14 cellular contexts compared by ENCODE assay signal in genomic region chr3:194161181-194162045, GRCh38. TPM values are rescaled to one million over a fixed set of nuclear protein-coding genes. Genes with fewer than 3 reads are reported as not detected.
DNase-seq lines count a peak whose midpoint lies in the region; ATAC-seq, FAIRE-seq and TF ChIP-seq lines count a peak whose summit lies in the region.
"Had no signal": no experiment of that assay in that cellular context is flagged by ENCODE, and none has a peak within 500 bp of the region (broad histone marks: within the 10 kb centered on the region; RNA-seq: fewer than 3 reads in every experiment).

No MANE protein-coding gene starts in this region.

- intact Hi-C loops in pancreas (cut with DNase I), result loop anchor here in 1 of 3 donors (10.0 kb wide), 1 partner anchor 143 kb away; no protein-coding TSS in a partner anchor

- H3K36me3 ChIP-seq in iPS-20b (ENCODE audit: insufficient read depth, low read depth, low read length) (no peaks in the 10 kb centered on the region), pancreas (no peaks in the 10 kb centered on the region), HAP-1 (replicated peaks) (no peaks in the 10 kb centered on the region)

- TF ChIP-seq CTCF in RWPE1 (conservative IDR thresholded peaks at IDR 0.05; ENCODE audit: low read depth), result no peak
- TF ChIP-seq CTCF in pancreas (IDR thresholded peaks at IDR 0.05), result no peak

- no peaks in the 10 kb centered on the region for H3K4me1 Mint-ChIP-seq in stimulated activated memory B cell treated with anti-CD40 and anti-IgM and Interleukin-4, amounts not matched to agents 10 μg/mL and 1 μg/mL and 100 μg/mL, for 72 hours
- H3K4me1 Mint-ChIP-seq: naive thymus-derived CD4-positive, alpha-beta T cell had no signal

- CTCF ChIA-PET in RWPE1 (lab: Yijun Ruan, JAX), result no interaction called here

- peak overlapping the region; percentile 45 for H3K27ac ChIP-seq in RWPE1
- H3K27ac ChIP-seq in iPS-20b (ENCODE audit: low read length), result no peak overlapping the region
- peak overlapping the region; percentile 52 to 90 (median 77) for H3K27ac ChIP-seq in pancreas

- DNase-seq in COR-L47 (lab: John Stamatoyannopoulos, UW) (peak; percentile 31), RWPE1 (ENCODE audit: low spot score) (no peak), pancreas (peak in 5 of 6 donors; percentile 60 to 81 (median 71)), HAP-1 (ENCODE audit: low spot score in 2 of 2) (no peak), NCI-H1436 (lab: John Stamatoyannopoulos, UW) (no peak)
- DNase-seq: activated CD4-positive, alpha-beta T cell treated with anti-CD3 and anti-CD28 coated beads for 48 hours; activated T-cell treated with anti-CD3 and anti-CD28 coated beads for 4 hours; KG1; naive thymus-derived CD4-positive, alpha-beta T cell had no signal

- H3K9me3 ChIP-seq in iPS-20b (ENCODE audit: insufficient read depth, low read depth, low read length) (no peaks in the 10 kb centered on the region), pancreas (no peaks in the 10 kb centered on the region), HAP-1 (no peaks in the 10 kb centered on the region)

- POLR2A ChIA-PET in RWPE1 (lab: Yijun Ruan, JAX; ENCODE audit: low non-redundant PET), result no interaction called here

- peaks cover 35% of the 10 kb centered on the region for H3K27me3 Mint-ChIP-seq in stimulated activated memory B cell treated with anti-CD40 and anti-IgM and Interleukin-4, amounts not matched to agents 10 μg/mL and 1 μg/mL and 100 μg/mL, for 72 hours

- H3K27ac Mint-ChIP-seq in stimulated activated memory B cell treated with anti-CD40 and anti-IgM and Interleukin-4, amounts not matched to agents 10 μg/mL and 1 μg/mL and 100 μg/mL, for 72 hours, result no peak overlapping the region
- H3K27ac Mint-ChIP-seq: activated naive CD4-positive, alpha-beta T cell treated with anti-CD3 and anti-CD28 coated beads, Interleukin-2, amount 50 U/mL, for 72 hours; naive thymus-derived CD4-positive, alpha-beta T cell; stimulated activated naive CD8-positive, alpha-beta T cell treated with anti-CD3 and anti-CD28 coated beads, Interleukin-15, Interleukin-2, amounts not matched to agents 100 ng/mL and 50 ng/mL, for 24 hours had no signal

- in situ Hi-C loops in HAP-1 (cut with MboI; ENCODE audit: low sequenced_read_pairs), result no loop called here

- H3K4me1 ChIP-seq in iPS-20b (ENCODE audit: insufficient read depth, low read length) (peaks cover 13% of the 10 kb centered on the region), pancreas (peaks cover 0 to 31% (median 31%) of the 10 kb centered on the region in 3 donors), HAP-1 (peaks cover 15% of the 10 kb centered on the region)

- H3K27me3 ChIP-seq in iPS-20b (ENCODE audit: insufficient read depth, low read length) (peaks cover 17% of the 10 kb centered on the region; the same call in 1 of the 2 replicates), pancreas (no peaks in the 10 kb centered on the region), HAP-1 (ENCODE audit: low read depth) (no peaks in the 10 kb centered on the region)

- ATAC-seq in pancreas (peak; percentile 76 to 89 (median 81)), HG02884 (IDR thresholded peaks at IDR 0.05; ENCODE audit: unreplicated experiment) (no peak)
- no peak for ATAC-seq in stimulated activated memory B cell treated with anti-CD40 and anti-IgM and Interleukin-4, amounts not matched to agents 10 μg/mL and 1 μg/mL and 100 μg/mL, for 72 hours
- ATAC-seq: activated naive CD4-positive, alpha-beta T cell treated with anti-CD3 and anti-CD28 coated beads, Interleukin-2, amount 50 U/mL, for 72 hours; naive thymus-derived CD4-positive, alpha-beta T cell had no signal

- 35 to 40% methylated on average over 15 of the region's 15 CpGs for WGBS in pancreas, 2 donors

- no peaks in the 10 kb centered on the region for H3K36me3 Mint-ChIP-seq in stimulated activated memory B cell treated with anti-CD40 and anti-IgM and Interleukin-4, amounts not matched to agents 10 μg/mL and 1 μg/mL and 100 μg/mL, for 72 hours
- H3K36me3 Mint-ChIP-seq: activated naive CD4-positive, alpha-beta T cell treated with anti-CD3 and anti-CD28 coated beads, Interleukin-2, amount 50 U/mL, for 72 hours; naive thymus-derived CD4-positive, alpha-beta T cell had no signal

- no peak for FAIRE-seq in pancreas (lab: Jason Lieb, UNC)

- H3K4me3 ChIP-seq in iPS-20b (ENCODE audit: low read length) (no peak overlapping the region), pancreas (peak overlapping the region in 1 of 4 donors; percentile 13), HAP-1 (no peak overlapping the region)

- H3K9ac ChIP-seq in iPS-20b (ENCODE audit: low read depth, low read length), result 0 out of 2 replicates have a peak overlapping the region, but pooled peaks have one; percentile 6

- H3K9me3 Mint-ChIP-seq in stimulated activated memory B cell treated with anti-CD40 and anti-IgM and Interleukin-4, amounts not matched to agents 10 μg/mL and 1 μg/mL and 100 μg/mL, for 72 hours, result no peaks in the 10 kb centered on the region
- H3K9me3 Mint-ChIP-seq: activated naive CD4-positive, alpha-beta T cell treated with anti-CD3 and anti-CD28 coated beads, Interleukin-2, amount 50 U/mL, for 72 hours; naive thymus-derived CD4-positive, alpha-beta T cell; stimulated activated naive CD8-positive, alpha-beta T cell treated with anti-CD3 and anti-CD28 coated beads, Interleukin-15, Interleukin-2, amounts not matched to agents 100 ng/mL and 50 ng/mL, for 24 hours had no signal

- no peak overlapping the region for H3K4me3 Mint-ChIP-seq in stimulated activated memory B cell treated with anti-CD40 and anti-IgM and Interleukin-4, amounts not matched to agents 10 μg/mL and 1 μg/mL and 100 μg/mL, for 72 hours
- H3K4me3 Mint-ChIP-seq: naive thymus-derived CD4-positive, alpha-beta T cell; stimulated activated naive CD8-positive, alpha-beta T cell treated with anti-CD3 and anti-CD28 coated beads, Interleukin-15, Interleukin-2, amounts not matched to agents 100 ng/mL and 50 ng/mL, for 24 hours had no signal

RNA-seq across cellular contexts. Expression of gene HES1, which starts 25.5 kb away (rescaled TPM):
- total RNA-seq in pancreas, result 10 to 100 TPM; 15.7 to 51.6 (median 36.3) TPM
- 10 to 100 TPM; 22.3 to 68.5 TPM for polyA plus RNA-seq in pancreas
- polyA plus RNA-seq: naive thymus-derived CD4-positive, alpha-beta T cell had no signal

Comparison
In these comparisons a context has a peak if more than half of its experiments do, and no peak if none do; other contexts are left out.
1. DNase-seq: peak in COR-L47 (single experiment) and pancreas (5 of 6); none in RWPE1 (single experiment), HAP-1 (0 of 2) and NCI-H1436 (single experiment).
2. ATAC-seq: peak in pancreas (4 of 4); none in stimulated activated memory B cell treated with anti-CD40 and anti-IgM and Interleukin-4, amounts not matched to agents 10 μg/mL and 1 μg/mL and 100 μg/mL, for 72 hours (single experiment) and HG02884 (single experiment).